In the genomic region with DNA sequence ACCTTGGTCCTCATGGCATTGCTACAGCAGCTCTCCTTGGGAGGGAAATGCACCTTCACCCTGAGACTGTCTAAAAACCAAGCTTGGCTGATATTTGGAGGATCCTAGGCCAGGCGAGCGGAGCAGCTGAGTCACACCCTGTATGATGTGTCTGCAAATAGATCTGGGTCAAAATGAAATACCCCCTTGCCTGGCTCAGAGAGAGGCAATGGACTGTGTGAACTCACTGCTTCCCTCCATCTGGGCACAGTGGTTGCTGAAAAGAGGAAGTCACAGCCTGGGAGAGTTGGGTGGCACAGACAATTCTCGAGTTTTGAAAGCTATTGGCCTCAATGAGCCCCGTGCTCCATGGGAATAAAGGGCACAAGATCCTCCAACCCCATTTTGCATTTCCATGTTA, we compare ENCODE assay signal across 11 cellular contexts.
DNase-seq lines count a peak whose midpoint lies in the region; ATAC-seq and TF ChIP-seq lines count a peak whose summit lies in the region.
"Had no signal": no experiment of that assay in that cellular context is flagged by ENCODE, and none has a peak within 500 bp of the region (broad histone marks: within the 10 kb centered on the region; RNA-seq: fewer than 3 reads in every experiment).

No MANE protein-coding gene starts in this region.

- peaks cover 12 to 25% of the 10 kb centered on the region in 2 donors for H3K27me3 Mint-ChIP-seq in natural killer cell (ENCODE audit: low read depth in 2 of 2)

- H3K9me3 Mint-ChIP-seq in natural killer cell: no peaks in the 10 kb centered on the region

- no peaks in the 10 kb centered on the region for H3K36me3 Mint-ChIP-seq in natural killer cell

- H2AFZ ChIP-seq in OCI-LY3 (ENCODE audit: low read depth, low read length): peak overlapping the region; percentile 9

- H3K4me1 ChIP-seq in OCI-LY3 (ENCODE audit: low read length): peaks cover 19% of the 10 kb centered on the region
- H3K4me1 ChIP-seq in ovary (ENCODE audit: insufficient read depth): no peaks in the 10 kb centered on the region
- no peaks in the 10 kb centered on the region for H3K4me1 ChIP-seq in uterus

- H3K36me3 ChIP-seq in OCI-LY3 (replicated peaks; ENCODE audit: low read depth, low read length): no peaks in the 10 kb centered on the region
- H3K36me3 ChIP-seq in ovary: no peaks in the 10 kb centered on the region
- H3K36me3 ChIP-seq in uterus: no peaks in the 10 kb centered on the region

- intact Hi-C loops in natural killer cell (cut with micrococcal nuclease): no loop called here
- intact Hi-C loops in ovary (cut with DNase I): no loop called here
- intact Hi-C loops in uterus (cut with DNase I; ENCODE audit: low total_unique reads): no loop called here

- H4K20me1 ChIP-seq in OCI-LY3 (ENCODE audit: insufficient read depth, low read length): no peaks in the 10 kb centered on the region

- peak; percentile 45 for ATAC-seq in GM18520 (IDR thresholded peaks at IDR 0.05; ENCODE audit: unreplicated experiment)
- ATAC-seq in HG02610 (IDR thresholded peaks at IDR 0.05; ENCODE audit: unreplicated experiment): peak; percentile 88
- ATAC-seq in natural killer cell: peak in 2 of 3 donors; percentile 37 to 42

- no peaks in the 10 kb centered on the region for H3K27me3 ChIP-seq in OCI-LY3 (ENCODE audit: low read depth, low read length)
- H3K27me3 ChIP-seq in ovary: no peaks in the 10 kb centered on the region
- no peaks in the 10 kb centered on the region for H3K27me3 ChIP-seq in uterus

- H3K27ac ChIP-seq in OCI-LY3 (ENCODE audit: low read length) (peak overlapping the region; percentile 41), ovary (no peak overlapping the region), uterus (no peak overlapping the region)

- TF ChIP-seq CTCF in OCI-LY3 (IDR thresholded peaks at IDR 0.05; ENCODE audit: low read depth, low read length) (no peak), natural killer cell (IDR thresholded peaks at IDR 0.05) (no peak), ovary (IDR thresholded peaks at IDR 0.05) (no peak), uterus (IDR thresholded peaks at IDR 0.05) (no peak)

- H3K4me3 ChIP-seq in OCI-LY3 (ENCODE audit: low read length): peak overlapping the region; percentile 4; the same call in 1 of the 2 replicates
- H3K4me3 ChIP-seq in ovary: no peak overlapping the region
- no peak overlapping the region for H3K4me3 ChIP-seq in uterus

- 89 to 95% (median 90%) methylated on average over 4 of the region's 4 CpGs for WGBS in ovary, 3 donors

- H3K9me3 ChIP-seq in OCI-LY3 (ENCODE audit: insufficient read depth, low read length) (no peaks in the 10 kb centered on the region), ovary (no peaks in the 10 kb centered on the region), uterus (no peaks in the 10 kb centered on the region)

- H3K9ac ChIP-seq in OCI-LY3 (ENCODE audit: low read length): peak overlapping the region; percentile 29; the same call in 1 of the 2 replicates

- no peaks in the 10 kb centered on the region for H3K79me2 ChIP-seq in OCI-LY3 (ENCODE audit: low read length)

- DNase-seq in natural killer cell (no peak), ovary (no peak), uterus (no peak), DMS 273 treated with DMSO at 0.1 percent for 48 hours (lab: John Stamatoyannopoulos, UW) (no peak)
- DNase-seq: activated CD8-positive, alpha-beta memory T cell treated with anti-CD3 and anti-CD28 coated beads, Interleukin-2, amount 50 U/mL, for 4 hours; dermis blood vessel endothelial cell; left cardiac atrium; NK-92 treated with Interleukin-12 subunit alpha and Interleukin-12 subunit beta, amount 100 ng/mL, for 24 hours had no signal

- peak overlapping the region; percentile 58 for H3K4me2 ChIP-seq in OCI-LY3 (ENCODE audit: low read length)

- TF ChIP-seq POLR2A in ovary (IDR thresholded peaks at IDR 0.05) (no peak), uterus (IDR thresholded peaks at IDR 0.05) (no peak)

- H3K4me1 Mint-ChIP-seq in natural killer cell: peaks cover 0 to 3% of the 10 kb centered on the region in 2 donors

- H3K27ac Mint-ChIP-seq in natural killer cell: no peak overlapping the region

- TF ChIP-seq EP300 in ovary (IDR thresholded peaks at IDR 0.05): no peak

- no peak overlapping the region for H3K4me3 Mint-ChIP-seq in natural killer cell
